In the genomic region with DNA sequence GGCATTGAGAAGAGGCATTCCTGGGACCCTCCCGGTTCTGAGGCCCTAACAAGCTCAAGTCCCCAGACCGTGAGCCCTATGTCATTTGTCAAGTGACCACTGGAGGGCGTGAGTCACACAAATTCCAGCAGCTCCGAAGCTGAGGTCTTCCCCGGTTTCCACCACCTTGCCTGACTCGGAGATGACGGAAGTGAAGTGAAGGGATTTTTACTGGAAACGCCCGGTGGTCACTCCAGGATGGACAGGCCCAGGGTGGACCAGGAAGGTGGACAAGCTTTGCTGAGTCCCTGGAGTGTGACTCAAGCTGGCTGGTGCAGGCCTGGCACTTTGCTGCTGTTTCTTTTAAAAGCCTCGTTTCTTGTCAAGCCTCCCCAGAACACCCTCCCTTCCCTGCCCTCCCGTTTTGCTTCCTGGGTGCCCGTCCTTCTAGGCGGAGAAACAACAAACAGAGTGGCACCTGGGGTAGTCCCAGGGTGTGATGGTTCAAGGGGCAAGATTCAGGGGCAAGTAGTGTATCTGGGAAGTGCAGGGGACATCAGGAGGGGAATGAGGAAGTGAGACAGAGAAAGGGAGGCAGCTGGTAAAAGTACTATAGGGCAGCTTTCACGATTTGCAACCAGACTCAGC, we compare ENCODE assay signal across 8 cellular contexts. TPM values are rescaled to one million over a fixed set of nuclear protein-coding genes. Genes with fewer than 3 reads are reported as not detected.
A peak's percentile ranks its signal among the peaks of the same experiment; 100 is the strongest.
DNase-seq lines count a peak whose midpoint lies in the region; ATAC-seq and TF ChIP-seq lines count a peak whose summit lies in the region.

No MANE protein-coding gene starts in this region.

- peak; percentile 86 for DNase-seq in A172 (ENCODE audit: low spot score)
- peak; percentile 48 for DNase-seq in NCI-H524 treated with DMSO at 0.1 percent for 48 hours (lab: John Stamatoyannopoulos, UW)
- peak; percentile 77 for DNase-seq in activated CD4-positive, alpha-beta T cell treated with anti-CD3 and anti-CD28 coated beads, Interleukin-2, amount 50 U/mL, for 1 hour
- peak; percentile 60 to 90 (median 84) for DNase-seq in dorsolateral prefrontal cortex
- peak; percentile 83 for DNase-seq in lower lobe of right lung
- DNase-seq in stimulated activated CD4-positive, alpha-beta T cell treated with anti-CD3 and anti-CD28 coated beads, Interleukin-4, amount 100 ng/mL, for 48 hours (ENCODE audit: low read depth in 2 of 2), result peak; percentile 63 to 72

- no peaks in the 10 kb centered on the region for H3K9me3 ChIP-seq in lower lobe of right lung

- ATAC-seq in GM18511 (IDR thresholded peaks at IDR 0.05; ENCODE audit: unreplicated experiment) (peak; percentile 51), HG03432 (IDR thresholded peaks at IDR 0.05; ENCODE audit: unreplicated experiment) (peak; percentile 50), lower lobe of right lung (peak; percentile 93 to 95)

- H3K4me3 ChIP-seq in dorsolateral prefrontal cortex, result peak overlapping the region in 57 of 59 donors; percentile 24 to 64 (median 45)
- H3K4me3 ChIP-seq in lower lobe of right lung, result peak overlapping the region; percentile 48

- no peaks in the 10 kb centered on the region for H3K36me3 ChIP-seq in lower lobe of right lung

- H3K27ac ChIP-seq in dorsolateral prefrontal cortex (peak overlapping the region in 28 of 59 donors; percentile 1 to 81 (median 39)), lower lobe of right lung (peak overlapping the region; percentile 54)

- intact Hi-C loops in dorsolateral prefrontal cortex (cut with DNase I) (loop anchor here (1.0 to 2.0 kb wide), 3 partner anchors 73 to 445 kb away; no protein-coding TSS in a partner anchor), lower lobe of right lung (cut with DNase I) (no loop called here)

- H3K4me1 ChIP-seq in lower lobe of right lung, result peaks cover 9% of the 10 kb centered on the region

- TF ChIP-seq CTCF in dorsolateral prefrontal cortex (IDR thresholded peaks at IDR 0.05 in 54 of 56, conservative IDR thresholded peaks at IDR 0.05 in 2 of 56; ENCODE audit: low read depth in 1 of 56, partially characterized antibody in 56 of 56) (peak; percentile 65 to 94 (median 88)), lower lobe of right lung (IDR thresholded peaks at IDR 0.05) (peak; percentile 87)

- H3K27me3 ChIP-seq in dorsolateral prefrontal cortex (no peaks in the 10 kb centered on the region), lower lobe of right lung (ENCODE audit: low read depth) (no peaks in the 10 kb centered on the region)

RNA-seq across cellular contexts. Expression of a gene that starts 5.3 kb away (rescaled TPM):
- total RNA-seq in A172 (2014; rRNA removed; shearing (Covaris generic)), result 0.12 TPM in 1 of 2 replicates, not detected in the other
- total RNA-seq in dorsolateral prefrontal cortex (10 to 100 TPM in 1 of 120 experiments, 1 to 10 TPM in 119; 1.4 to 12.0 (median 5.1) TPM), lower lobe of right lung (0.38 TPM)
